In the genomic region with DNA sequence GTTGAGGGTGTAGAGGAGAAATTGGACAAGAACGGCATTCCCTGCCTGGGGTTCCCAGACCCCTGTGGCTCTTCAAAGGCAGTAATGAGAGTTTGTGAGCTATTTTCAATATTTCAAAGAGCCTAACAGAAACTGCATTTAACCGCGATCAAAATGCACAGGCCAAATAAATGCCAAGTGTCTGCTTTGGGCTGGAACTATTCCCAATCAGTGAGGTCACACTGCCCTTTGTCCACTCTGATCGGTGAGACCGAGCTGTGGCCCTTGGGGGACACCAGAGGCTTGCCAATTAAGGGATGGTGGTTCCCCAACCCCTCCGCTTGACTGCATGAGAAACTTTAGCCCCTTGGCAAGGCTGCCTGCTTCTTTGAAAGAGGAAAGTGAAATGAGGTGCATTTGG, we compare ENCODE assay signal across 6 cellular contexts. TPM values are rescaled to one million over a fixed set of nuclear protein-coding genes. Genes with fewer than 3 reads are reported as not detected.
"Had no signal": no experiment of that assay in that cellular context is flagged by ENCODE, and none has a peak within 500 bp of the region (broad histone marks: within the 10 kb centered on the region; RNA-seq: fewer than 3 reads in every experiment).

No MANE protein-coding gene starts in this region.

- H3K4me3 ChIP-seq: K562 had no signal

- DNase-seq: IMR-90, KBM-7 had no signal

- H3K27ac ChIP-seq: HL-60 had no signal

RNA-seq across cellular contexts. Expression of a gene that starts 20.3 kb away (rescaled TPM):
- total RNA-seq: HepG2, HT-29, K562 had no signal

RNA-seq across cellular contexts. Expression of a gene that starts 32.0 kb away (rescaled TPM):
- total RNA-seq: HepG2, HT-29, IMR-90, K562 had no signal
